In the genomic region with DNA sequence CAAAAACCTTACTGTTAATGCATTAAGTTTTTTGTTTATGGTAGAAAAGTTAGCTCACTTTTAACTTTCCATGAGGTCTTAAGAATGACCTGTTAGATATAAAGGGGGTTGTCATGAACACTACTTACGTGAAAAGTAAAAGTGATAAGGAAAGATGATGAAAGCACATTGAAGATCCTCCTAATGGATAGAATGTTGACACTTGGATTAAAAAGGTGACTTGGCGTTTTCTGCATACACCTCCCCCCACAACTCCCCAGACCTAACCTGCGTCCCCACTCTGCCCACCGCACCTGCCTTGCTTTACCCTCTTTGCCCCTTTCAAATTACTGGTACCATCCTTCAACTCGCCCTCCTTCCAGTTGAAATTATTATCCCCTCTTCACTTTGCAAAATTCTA, we compare ENCODE assay signal across 1 cellular context.
TF ChIP-seq lines count a peak whose summit lies in the region.

No MANE protein-coding gene starts in this region.

TF ChIP-seq in HepG2, 621 proteins besides CTCF, POLR2A, EP300 and RAD21:
- TF ChIP-seq MAFK (conservative IDR thresholded peaks at IDR 0.05 in 1 of 2, IDR thresholded peaks at IDR 0.05 in 1 of 2; ENCODE audit: low read length in 2 of 2) (peak in 1 of 2 experiments; percentile 22; a peak in 2 of 4 replicates), NFE2L2 (IDR thresholded peaks at IDR 0.05; ENCODE audit: low read length) (peak; percentile 48; the same call in 1 of the 2 replicates)
- TF ChIP-seq, protein P1, sequence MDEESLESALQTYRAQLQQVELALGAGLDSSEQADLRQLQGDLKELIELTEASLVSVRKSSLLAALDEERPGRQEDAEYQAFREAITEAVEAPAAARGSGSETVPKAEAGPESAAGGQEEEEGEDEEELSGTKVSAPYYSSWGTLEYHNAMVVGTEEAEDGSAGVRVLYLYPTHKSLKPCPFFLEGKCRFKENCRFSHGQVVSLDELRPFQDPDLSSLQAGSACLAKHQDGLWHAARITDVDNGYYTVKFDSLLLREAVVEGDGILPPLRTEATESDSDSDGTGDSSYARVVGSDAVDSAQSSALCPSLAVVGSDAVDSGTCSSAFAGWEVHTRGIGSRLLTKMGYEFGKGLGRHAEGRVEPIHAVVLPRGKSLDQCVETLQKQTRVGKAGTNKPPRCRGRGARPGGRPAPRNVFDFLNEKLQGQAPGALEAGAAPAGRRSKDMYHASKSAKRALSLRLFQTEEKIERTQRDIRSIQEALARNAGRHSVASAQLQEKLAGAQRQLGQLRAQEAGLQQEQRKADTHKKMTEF (CRISPR knock-in tag; IDR thresholded peaks at IDR 0.05): no peak
